Comparison of ENCODE assay signal across 13 cellular contexts in genomic region chrX:937391-937790, GRCh38.
DNase-seq lines count a peak whose midpoint lies in the region; ATAC-seq and TF ChIP-seq lines count a peak whose summit lies in the region.
"Had no signal": no experiment of that assay in that cellular context is flagged by ENCODE, and none has a peak within 500 bp of the region (broad histone marks: within the 10 kb centered on the region; RNA-seq: fewer than 3 reads in every experiment).

No MANE protein-coding gene starts in this region.

- no peak for ATAC-seq in GM18520 (IDR thresholded peaks at IDR 0.05; ENCODE audit: unreplicated experiment)
- ATAC-seq: A549, GM12878, GM23338 had no signal

- intact Hi-C loops in head of caudate nucleus (cut with DNase I), result no loop called here

- H3K36me3 Mint-ChIP-seq in nephron progenitor cell (ENCODE audit: low read depth) (no peaks in the 10 kb centered on the region), progenitor cell of endocrine pancreas (ENCODE audit: insufficient read depth) (no peaks in the 10 kb centered on the region)
- H3K36me3 Mint-ChIP-seq: CD8-positive, alpha-beta memory T cell had no signal

- TF ChIP-seq CTCF in nephron progenitor cell (IDR thresholded peaks at IDR 0.05), result no peak
- no peak for TF ChIP-seq CTCF in progenitor cell of endocrine pancreas (IDR thresholded peaks at IDR 0.05; ENCODE audit: unreplicated experiment)

- DNase-seq in EH (ENCODE audit: low read depth) (peak; percentile 25), RPMI8226 (peak; percentile 52), nephron progenitor cell (no peak), progenitor cell of endocrine pancreas (ENCODE audit: low spot score, unreplicated experiment) (no peak), head of caudate nucleus (no peak), mucosa of gallbladder (ENCODE audit: low spot score) (no peak)
- DNase-seq: CD8-positive, alpha-beta memory T cell; DMS53; H7 had no signal

- peak overlapping the region; percentile 19 for H3K27ac Mint-ChIP-seq in nephron progenitor cell
- H3K27ac Mint-ChIP-seq in progenitor cell of endocrine pancreas, result peak overlapping the region; percentile 30
- H3K27ac Mint-ChIP-seq: CD8-positive, alpha-beta memory T cell; GM23338 had no signal

- H3K27me3 Mint-ChIP-seq in nephron progenitor cell (ENCODE audit: low read depth, poor library complexity) (peaks cover 43% of the 10 kb centered on the region), progenitor cell of endocrine pancreas (peaks cover 41% of the 10 kb centered on the region)

- H3K4me3 Mint-ChIP-seq in nephron progenitor cell (no peak overlapping the region), progenitor cell of endocrine pancreas (ENCODE audit: low read depth) (no peak overlapping the region)
- H3K4me3 Mint-ChIP-seq: CD8-positive, alpha-beta memory T cell; GM23338 had no signal

- H3K9me3 Mint-ChIP-seq in nephron progenitor cell, result no peaks in the 10 kb centered on the region
- H3K9me3 Mint-ChIP-seq in progenitor cell of endocrine pancreas (ENCODE audit: low read depth), result no peaks in the 10 kb centered on the region

- no peaks in the 10 kb centered on the region for H3K4me1 Mint-ChIP-seq in nephron progenitor cell
- H3K4me1 Mint-ChIP-seq in progenitor cell of endocrine pancreas (ENCODE audit: low read depth), result peaks cover 5% of the 10 kb centered on the region
- H3K4me1 Mint-ChIP-seq: CD8-positive, alpha-beta memory T cell; GM23338 had no signal

Comparison
In these comparisons a context has a peak if more than half of its experiments do, and no peak if none do; other contexts are left out.
1. DNase-seq: peak in EH (single experiment) and RPMI8226 (single experiment); none in nephron progenitor cell (single experiment), progenitor cell of endocrine pancreas (single experiment), head of caudate nucleus (0 of 42) and mucosa of gallbladder (single experiment).